Comparison of ENCODE assay signal across 20 cellular contexts in genomic region chr20:708956-709355, GRCh38. TPM values are rescaled to one million over a fixed set of nuclear protein-coding genes. Genes with fewer than 3 reads are reported as not detected.
"Had no signal": no experiment of that assay in that cellular context is flagged by ENCODE, and none has a peak within 500 bp of the region (broad histone marks: within the 10 kb centered on the region; RNA-seq: fewer than 3 reads in every experiment).

No MANE protein-coding gene starts in this region.

- H3K4me3 Mint-ChIP-seq: activated CD4-positive, alpha-beta memory T cell treated with anti-CD3 and anti-CD28 coated beads, Interleukin-2, amount 10 ng/mL, durations not matched to agents 7 days and 5 days; activated naive CD8-positive, alpha-beta T cell treated with anti-CD3 and anti-CD28 coated beads, Interleukin-2, amount 50 U/mL, for 24 hours; natural killer cell; stimulated activated memory B cell treated with anti-CD40 and anti-IgM and Interleukin-4, amounts not matched to agents 10 μg/mL and 1 μg/mL and 100 μg/mL, for 72 hours; T-helper 2 cell treated with Interferon-gamma antibody and Interleukin-4, amounts not matched to agents 5 μg/mL and 100 μg/mL, for 36 hours had no signal

- H3K9me3 Mint-ChIP-seq: natural killer cell; T-helper 2 cell treated with Interferon-gamma antibody and Interleukin-4, amounts not matched to agents 5 μg/mL and 100 μg/mL, for 36 hours had no signal

- H3K4me1 Mint-ChIP-seq: activated CD4-positive, alpha-beta memory T cell treated with anti-CD3 and anti-CD28 coated beads, Interleukin-2, amount 10 ng/mL, durations not matched to agents 7 days and 5 days; immature natural killer cell; natural killer cell; stimulated activated memory B cell treated with anti-CD40 and anti-IgM and Interleukin-4, amounts not matched to agents 10 μg/mL and 1 μg/mL and 100 μg/mL, for 72 hours had no signal

- H3K36me3 ChIP-seq: ovary, tibial artery had no signal

- DNase-seq: activated CD4-positive, alpha-beta memory T cell treated with anti-CD3 and anti-CD28 coated beads, Interleukin-2, amount 10 ng/mL, durations not matched to agents 7 days and 5 days; activated CD8-positive, alpha-beta memory T cell treated with anti-CD3 and anti-CD28 coated beads, Interleukin-2, amount 50 U/mL, for 4 hours; activated naive CD8-positive, alpha-beta T cell treated with anti-CD3 and anti-CD28 coated beads, Interleukin-2, amount 50 U/mL, for 24 hours; activated T-cell treated with anti-CD3 and anti-CD28 coated beads, Interleukin-2, amount 50 U/mL, for 72 hours; central memory CD4-positive, alpha-beta T cell; cortex of kidney; effector CD8-positive, alpha-beta T cell; hippocampal formation; immature natural killer cell; natural killer cell; stimulated activated CD4-positive, alpha-beta T cell treated with anti-CD3 and anti-CD28 coated beads, Interleukin-1b, Interleukin-23, amount 100 ng/mL, for 48 hours had no signal

- H3K9me3 ChIP-seq: mucosa of descending colon had no signal

- H3K27ac ChIP-seq: ovary, tibial artery had no signal

- H3K27me3 ChIP-seq: ovary had no signal

- H3K36me3 Mint-ChIP-seq: natural killer cell had no signal

- H3K27ac Mint-ChIP-seq: activated CD4-positive, alpha-beta memory T cell treated with anti-CD3 and anti-CD28 coated beads, Interleukin-2, amount 10 ng/mL, durations not matched to agents 7 days and 5 days; activated naive CD8-positive, alpha-beta T cell treated with anti-CD3 and anti-CD28 coated beads, Interleukin-2, amount 50 U/mL, for 24 hours; activated T-cell treated with anti-CD3 and anti-CD28 coated beads, Interleukin-2, amount 50 U/mL, for 72 hours; natural killer cell; stimulated activated memory B cell treated with anti-CD40 and anti-IgM and Interleukin-4, amounts not matched to agents 10 μg/mL and 1 μg/mL and 100 μg/mL, for 72 hours; T-helper 2 cell treated with Interferon-gamma antibody and Interleukin-4, amounts not matched to agents 5 μg/mL and 100 μg/mL, for 36 hours had no signal

- ATAC-seq: activated naive CD8-positive, alpha-beta T cell treated with anti-CD3 and anti-CD28 coated beads, Interleukin-2, amount 50 U/mL, for 24 hours; activated T-cell treated with anti-CD3 and anti-CD28 coated beads, Interleukin-2, amount 50 U/mL, for 72 hours; left colon; mucosa of descending colon; natural killer cell; stimulated activated memory B cell treated with anti-CD40 and anti-IgM and Interleukin-4, amounts not matched to agents 10 μg/mL and 1 μg/mL and 100 μg/mL, for 72 hours had no signal

- H3K4me3 ChIP-seq: mucosa of descending colon, ovary, tibial artery had no signal

RNA-seq across cellular contexts. Expression of gene SCRT2, which starts 33.4 kb away (rescaled TPM):
- total RNA-seq: activated CD4-positive, alpha-beta memory T cell treated with anti-CD3 and anti-CD28 coated beads, Interleukin-2, amount 10 ng/mL, durations not matched to agents 7 days and 5 days; activated T-cell treated with anti-CD3 and anti-CD28 coated beads, Interleukin-2, amount 50 U/mL, for 72 hours; left colon; lung microvascular endothelial cell; mucosa of descending colon; natural killer cell; ovary; renal cortical epithelial cell; smooth muscle cell had no signal
- polyA plus RNA-seq: immature natural killer cell, ovary, smooth muscle cell had no signal

RNA-seq across cellular contexts. Expression of gene SLC52A3, which starts 59.3 kb away (rescaled TPM):
- total RNA-seq: activated CD4-positive, alpha-beta memory T cell treated with anti-CD3 and anti-CD28 coated beads, Interleukin-2, amount 10 ng/mL, durations not matched to agents 7 days and 5 days; activated T-cell treated with anti-CD3 and anti-CD28 coated beads, Interleukin-2, amount 50 U/mL, for 72 hours; natural killer cell had no signal
- polyA plus RNA-seq: immature natural killer cell, smooth muscle cell had no signal
